18 cellular contexts compared by ENCODE assay signal in genomic region chr6:113015249-113015648, GRCh38.
DNase-seq lines count a peak whose midpoint lies in the region; TF ChIP-seq lines count a peak whose summit lies in the region.
"Had no signal": no experiment of that assay in that cellular context is flagged by ENCODE, and none has a peak within 500 bp of the region (broad histone marks: within the 10 kb centered on the region; RNA-seq: fewer than 3 reads in every experiment).

No MANE protein-coding gene starts in this region.

- POLR2A ChIA-PET in AG04450 (lab: Yijun Ruan, JAX) = no interaction called here

- H3K9me2 ChIP-seq in GM23248 (ENCODE audit: insufficient read depth) = no peaks in the 10 kb centered on the region

- CTCF ChIA-PET in AG04450 (lab: Charles Lee) = no interaction called here

- no peaks in the 10 kb centered on the region for H3K36me3 ChIP-seq in GM23248 (ENCODE audit: low read depth)
- H3K36me3 ChIP-seq: vagina had no signal

- 45 to 46% methylated on average over 8 of the region's 8 CpGs for WGBS in GM23248 (ENCODE audit: low coverage in 1 of 2, low lambda C conversion rate in 2 of 2, missing lambda C conversion rate in 2 of 2), 2 experiments

- H3K9me3 Mint-ChIP-seq in activated naive CD8-positive, alpha-beta T cell treated with anti-CD3 and anti-CD28 coated beads for 36 hours = no peaks in the 10 kb centered on the region
- H3K9me3 Mint-ChIP-seq: activated CD4-positive, alpha-beta T cell treated with anti-CD3 and anti-CD28 coated beads, Interleukin-2, amount 10 ng/mL, durations not matched to agents 7 days and 5 days; brain; GM23338 had no signal

- H3K27me3 Mint-ChIP-seq in activated naive CD8-positive, alpha-beta T cell treated with anti-CD3 and anti-CD28 coated beads for 36 hours = no peaks in the 10 kb centered on the region
- H3K27me3 Mint-ChIP-seq: activated CD4-positive, alpha-beta T cell treated with anti-CD3 and anti-CD28 coated beads, Interleukin-2, amount 10 ng/mL, durations not matched to agents 7 days and 5 days; brain had no signal

- DNase-seq in AG04450 (ENCODE audit: low read depth, low spot score) (peak; percentile 30), GM23248 (peak; percentile 84), astrocyte of the spinal cord (ENCODE audit: low read depth, low spot score) (peak; percentile 49), foreskin melanocyte (peak; percentile 13), DMS114 treated with DMSO at 0.1 percent for 48 hours (lab: John Stamatoyannopoulos, UW; ENCODE audit: unreplicated experiment) (no peak), RPMI8226 (no peak)
- DNase-seq in activated CD4-positive, alpha-beta T cell treated with anti-CD3 and anti-CD28 coated beads, Interleukin-2, amount 50 U/mL, for 48 hours = no peak
- DNase-seq in activated naive CD8-positive, alpha-beta T cell treated with anti-CD3 and anti-CD28 coated beads for 36 hours = no peak
- DNase-seq: activated CD4-positive, alpha-beta T cell treated with anti-CD3 and anti-CD28 coated beads, Interleukin-2, amount 10 ng/mL, durations not matched to agents 7 days and 5 days; activated naive CD4-positive, alpha-beta T cell treated with Interleukin-2 at 50 U/mL for 16 hours; left cardiac atrium; mucosa of descending colon; NCI-H1092; NCI-H526 treated with DMSO at 0.1 percent for 48 hours; nucleus accumbens had no signal

- H3K9me3 ChIP-seq in AG04450 (ENCODE audit: control insufficient read depth, insufficient read depth, low read length) = no peaks in the 10 kb centered on the region
- no peaks in the 10 kb centered on the region for H3K9me3 ChIP-seq in GM23248 (ENCODE audit: low read depth)
- H3K9me3 ChIP-seq: mucosa of descending colon, vagina had no signal

- H3K27me3 ChIP-seq in AG04450 (ENCODE audit: control insufficient read depth, insufficient read depth, low read length) (no peaks in the 10 kb centered on the region), GM23248 (replicated peaks; ENCODE audit: insufficient read depth) (no peaks in the 10 kb centered on the region)
- H3K27me3 ChIP-seq: vagina had no signal

- H2AFZ ChIP-seq in GM23248 = no peak overlapping the region
- H2AFZ ChIP-seq: GM23338 had no signal

- no peak overlapping the region for H3K27ac Mint-ChIP-seq in activated naive CD8-positive, alpha-beta T cell treated with anti-CD3 and anti-CD28 coated beads for 36 hours
- H3K27ac Mint-ChIP-seq: activated CD4-positive, alpha-beta T cell treated with anti-CD3 and anti-CD28 coated beads, Interleukin-2, amount 10 ng/mL, durations not matched to agents 7 days and 5 days; brain; GM23338 had no signal

- H3K4me1 ChIP-seq in GM23248 (ENCODE audit: insufficient read depth) = peaks cover 70% of the 10 kb centered on the region

- H3F3A ChIP-seq in GM23248 (ENCODE audit: insufficient read depth) = peaks cover 38% of the 10 kb centered on the region

- H3K4me3 ChIP-seq in AG04450 (ENCODE audit: low read depth, low read length) (no peak overlapping the region), GM23248 (no peak overlapping the region), astrocyte of the spinal cord (ENCODE audit: low read depth, low read length) (no peak overlapping the region)
- H3K4me3 ChIP-seq: GM23338, mucosa of descending colon, vagina had no signal

- H3K4me2 ChIP-seq in GM23248 (ENCODE audit: unreplicated experiment) = peak overlapping the region; percentile 25
- H3K4me2 ChIP-seq: GM23338 had no signal

- H3K4me1 Mint-ChIP-seq in activated naive CD8-positive, alpha-beta T cell treated with anti-CD3 and anti-CD28 coated beads for 36 hours = no peaks in the 10 kb centered on the region
- H3K4me1 Mint-ChIP-seq: activated CD4-positive, alpha-beta T cell treated with anti-CD3 and anti-CD28 coated beads, Interleukin-2, amount 10 ng/mL, durations not matched to agents 7 days and 5 days had no signal

- H3K9ac ChIP-seq in GM23248 = no peak overlapping the region

- no peak overlapping the region for H3K27ac ChIP-seq in AG04450 (ENCODE audit: low read depth, low read length)
- H3K27ac ChIP-seq in GM23248 = peak overlapping the region; percentile 29; the same call in 1 of the 2 replicates
- H3K27ac ChIP-seq: vagina had no signal

- no peaks in the 10 kb centered on the region for H3K36me3 Mint-ChIP-seq in activated naive CD8-positive, alpha-beta T cell treated with anti-CD3 and anti-CD28 coated beads for 36 hours
- H3K36me3 Mint-ChIP-seq: brain had no signal

- no peak overlapping the region for H3K4me3 Mint-ChIP-seq in activated naive CD8-positive, alpha-beta T cell treated with anti-CD3 and anti-CD28 coated beads for 36 hours
- H3K4me3 Mint-ChIP-seq: activated CD4-positive, alpha-beta T cell treated with anti-CD3 and anti-CD28 coated beads, Interleukin-2, amount 10 ng/mL, durations not matched to agents 7 days and 5 days; brain; GM23338 had no signal

- no peaks in the 10 kb centered on the region for H3K79me2 ChIP-seq in GM23248 (ENCODE audit: insufficient read depth)

- H4K20me1 ChIP-seq in GM23248 (ENCODE audit: insufficient read depth) = no peaks in the 10 kb centered on the region

- in situ Hi-C loops in GM23248 (cut with MboI) = no loop called here
- in situ Hi-C loops in astrocyte of the spinal cord (cut with HindIII; ENCODE audit: low sequenced_read_pairs) = no loop called here

- no peak for TF ChIP-seq CTCF in AG04450 (IDR thresholded peaks at IDR 0.05; ENCODE audit: low read depth, low read length)
- TF ChIP-seq CTCF in astrocyte of the spinal cord (IDR thresholded peaks at IDR 0.05; ENCODE audit: low read depth, low read length) = no peak

Comparison
In these comparisons a context has a peak if more than half of its experiments do, and no peak if none do; other contexts are left out.
1. DNase-seq: peak in AG04450 (single experiment), GM23248 (single experiment), astrocyte of the spinal cord (single experiment) and foreskin melanocyte (single experiment); none in DMS114 treated with DMSO at 0.1 percent for 48 hours (single experiment), activated CD4-positive, alpha-beta T cell treated with anti-CD3 and anti-CD28 coated beads, Interleukin-2, amount 50 U/mL, for 48 hours (0 of 2), activated naive CD8-positive, alpha-beta T cell treated with anti-CD3 and anti-CD28 coated beads for 36 hours (single experiment) and RPMI8226 (single experiment).